Comparison of ENCODE assay signal across 10 cellular contexts in the genomic region with DNA sequence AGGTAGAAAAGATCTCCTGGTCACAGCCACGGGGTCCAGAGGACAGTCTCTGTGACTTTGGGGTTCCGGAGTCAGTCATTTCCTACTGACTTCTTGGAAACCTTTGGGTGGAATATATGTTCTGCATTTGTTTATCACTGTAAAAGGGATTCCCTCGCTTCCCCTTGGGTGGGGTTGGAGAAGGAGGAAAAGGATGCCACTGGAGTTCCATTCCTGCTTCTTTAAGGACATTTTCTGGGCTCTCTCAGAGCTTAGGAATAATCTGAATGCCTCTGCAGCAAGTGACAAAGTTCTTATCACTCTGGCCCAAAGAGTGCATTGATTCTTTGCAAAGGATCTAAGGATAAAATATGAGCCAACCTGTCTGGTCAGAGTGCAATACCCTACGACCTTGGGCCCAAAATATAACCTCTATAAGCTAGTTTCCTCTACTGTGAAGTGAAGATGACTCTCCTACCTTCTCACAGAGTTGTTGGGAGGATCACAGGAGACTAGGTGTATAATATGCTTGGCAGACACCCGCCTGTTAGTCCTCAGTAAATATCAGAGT. TPM values are rescaled to one million over a fixed set of nuclear protein-coding genes. Genes with fewer than 3 reads are reported as not detected.
A peak's percentile ranks its signal among the peaks of the same experiment; 100 is the strongest.
DNase-seq lines count a peak whose midpoint lies in the region; ATAC-seq and FAIRE-seq lines count a peak whose summit lies in the region.
"Had no signal": no experiment of that assay in that cellular context is flagged by ENCODE, and none has a peak within 500 bp of the region (broad histone marks: within the 10 kb centered on the region; RNA-seq: fewer than 3 reads in every experiment).

No MANE protein-coding gene starts in this region.

- no peak overlapping the region for H4K5ac ChIP-seq in mesendoderm (ENCODE audit: low read length)

- no peak overlapping the region for H3K23ac ChIP-seq in mesendoderm (ENCODE audit: low read length)

- peaks cover 100% of the 10 kb centered on the region for H3K4me1 Mint-ChIP-seq in activated CD4-positive, alpha-beta T cell treated with anti-CD3 and anti-CD28 coated beads, Interleukin-2, amount 10 ng/mL, durations not matched to agents 7 days and 5 days
- H3K4me1 Mint-ChIP-seq in activated naive CD8-positive, alpha-beta T cell (ENCODE audit: low read depth): peaks cover 98% of the 10 kb centered on the region

- H2BK120ac ChIP-seq in mesendoderm (ENCODE audit: low read depth, low read length): no peak overlapping the region

- H2BK5ac ChIP-seq in mesendoderm (ENCODE audit: low read length): no peak overlapping the region

- no peak overlapping the region for H4K8ac ChIP-seq in mesendoderm (ENCODE audit: low read depth, low read length)

- H3K9me3 Mint-ChIP-seq in activated CD4-positive, alpha-beta T cell treated with anti-CD3 and anti-CD28 coated beads, Interleukin-2, amount 10 ng/mL, durations not matched to agents 7 days and 5 days: no peaks in the 10 kb centered on the region
- no peaks in the 10 kb centered on the region for H3K9me3 Mint-ChIP-seq in activated naive CD8-positive, alpha-beta T cell (ENCODE audit: low read depth)

- H3K27me3 ChIP-seq in mesendoderm (ENCODE audit: insufficient read depth, low read length, poor library complexity): no peaks in the 10 kb centered on the region
- no peaks in the 10 kb centered on the region for H3K27me3 ChIP-seq in thymus (ENCODE audit: control insufficient read depth, insufficient read depth)

- FAIRE-seq in RCC 7860 (lab: Jason Lieb, UNC): no peak

- peak overlapping the region; percentile 81 for H3K4ac ChIP-seq in mesendoderm (ENCODE audit: low read depth, low read length)

- POLR2A ChIA-PET in activated CD4-positive, alpha-beta T cell treated with anti-CD3 and anti-CD28 coated beads, Interleukin-2, amount 10 ng/mL, durations not matched to agents 7 days and 5 days (lab: Charles Lee): interaction anchor here (0.6 to 1.0 kb wide), 3 partner anchors 12 to 102 kb away, joined by 3 to 4 read pairs (median 3); no protein-coding TSS in a partner anchor

- no peaks in the 10 kb centered on the region for H3K79me2 ChIP-seq in mesendoderm (ENCODE audit: control insufficient read depth, insufficient read depth, low read length)

- H3K27ac Mint-ChIP-seq in activated CD4-positive, alpha-beta T cell treated with anti-CD3 and anti-CD28 coated beads, Interleukin-2, amount 10 ng/mL, durations not matched to agents 7 days and 5 days: peak overlapping the region; percentile 90
- peak overlapping the region; percentile 98 for H3K27ac Mint-ChIP-seq in activated naive CD8-positive, alpha-beta T cell

- peaks cover 3% of the 10 kb centered on the region for H3K4me1 ChIP-seq in mesendoderm (ENCODE audit: control insufficient read depth, low read depth, low read length)
- peaks cover 65% of the 10 kb centered on the region for H3K4me1 ChIP-seq in thymus (ENCODE audit: control insufficient read depth, insufficient read depth, low read length)

- no peak overlapping the region for H3K4me2 ChIP-seq in mesendoderm (ENCODE audit: low read length)

- H3K18ac ChIP-seq in mesendoderm (ENCODE audit: low read length): peak overlapping the region; percentile 64

- CTCF ChIA-PET in activated CD4-positive, alpha-beta T cell treated with anti-CD3 and anti-CD28 coated beads, Interleukin-2, amount 10 ng/mL, durations not matched to agents 7 days and 5 days (lab: Charles Lee): interaction anchor here (1.1 to 5.7 kb wide), 4 partner anchors 10 to 81 kb away, joined by 3 to 39 read pairs (median 5); no protein-coding TSS in a partner anchor

- no peaks in the 10 kb centered on the region for H3K9me3 ChIP-seq in thymus (ENCODE audit: control insufficient read depth)
- H3K9me3 ChIP-seq: mucosa of descending colon had no signal

- no CpG with 5 or more reads among the region's 5 CpGs for WGBS in mesendoderm (ENCODE audit: extremely low coverage, insufficient coverage, low lambda C conversion rate)
- WGBS in thymus: 87% methylated on average over 5 of the region's 5 CpGs

- no peak for DNase-seq in activated CD4-positive, alpha-beta T cell treated with anti-CD3 and anti-CD28 coated beads, Interleukin-2, amount 10 ng/mL, durations not matched to agents 7 days and 5 days
- DNase-seq in activated CD4-positive, alpha-beta T cell treated with anti-CD3 and anti-CD28 coated beads for 48 hours: no peak
- DNase-seq in mesendoderm: no peak
- DNase-seq in RCC 7860 (ENCODE audit: low spot score): no peak
- DNase-seq: mucosa of descending colon had no signal

- peaks cover 81% of the 10 kb centered on the region for H3K36me3 Mint-ChIP-seq in activated CD4-positive, alpha-beta T cell treated with anti-CD3 and anti-CD28 coated beads, Interleukin-2, amount 10 ng/mL, durations not matched to agents 7 days and 5 days (ENCODE audit: low read depth)
- H3K36me3 Mint-ChIP-seq in activated naive CD8-positive, alpha-beta T cell: peaks cover 15% of the 10 kb centered on the region

- peak overlapping the region; percentile 18 for H3K56ac ChIP-seq in mesendoderm (ENCODE audit: low read length)

- H2AK5ac ChIP-seq in mesendoderm (ENCODE audit: low read length): no peak overlapping the region

- ATAC-seq in GM21528 (IDR thresholded peaks at IDR 0.05; ENCODE audit: low FRiP score, unreplicated experiment) (no peak), GM18517 (IDR thresholded peaks at IDR 0.05; ENCODE audit: unreplicated experiment) (no peak)

- H2BK15ac ChIP-seq in mesendoderm (replicated peaks; ENCODE audit: low read depth): no peak overlapping the region

- H3K27ac ChIP-seq in mesendoderm (ENCODE audit: low read depth, low read length) (no peak overlapping the region), thymus (ENCODE audit: low read depth) (peak overlapping the region; percentile 92)

- H3K36me3 ChIP-seq in mesendoderm (ENCODE audit: control insufficient read depth, insufficient read depth, low read length) (no peaks in the 10 kb centered on the region), thymus (ENCODE audit: control insufficient read depth, insufficient read depth) (peaks cover 3% of the 10 kb centered on the region)

- no peak overlapping the region for H3K9ac ChIP-seq in mesendoderm (ENCODE audit: low read length)

- H3K79me1 ChIP-seq in mesendoderm (ENCODE audit: low read length): no peaks in the 10 kb centered on the region

- H3K4me3 Mint-ChIP-seq in activated CD4-positive, alpha-beta T cell treated with anti-CD3 and anti-CD28 coated beads, Interleukin-2, amount 10 ng/mL, durations not matched to agents 7 days and 5 days: peak overlapping the region; percentile 67
- peak overlapping the region; percentile 77 for H3K4me3 Mint-ChIP-seq in activated naive CD8-positive, alpha-beta T cell

- H3K27me3 Mint-ChIP-seq in activated CD4-positive, alpha-beta T cell treated with anti-CD3 and anti-CD28 coated beads, Interleukin-2, amount 10 ng/mL, durations not matched to agents 7 days and 5 days: no peaks in the 10 kb centered on the region
- no peaks in the 10 kb centered on the region for H3K27me3 Mint-ChIP-seq in activated naive CD8-positive, alpha-beta T cell

- H3K4me3 ChIP-seq in mesendoderm (ENCODE audit: low read length) (no peak overlapping the region), thymus (ENCODE audit: low read length) (no peak overlapping the region)
- H3K4me3 ChIP-seq: mucosa of descending colon, SK-N-MC had no signal

RNA-seq across cellular contexts. Expression of a gene that starts 17.2 kb away (rescaled TPM):
- total RNA-seq in activated CD4-positive, alpha-beta T cell treated with anti-CD3 and anti-CD28 coated beads, Interleukin-2, amount 10 ng/mL, durations not matched to agents 7 days and 5 days: 100 to 1,000 TPM; 102 to 109 TPM
- 2.7 TPM for polyA plus RNA-seq in mesendoderm (2013, experiment 1 of 2)
- polyA plus RNA-seq in mesendoderm (2013, experiment 2 of 2): 2.8 TPM
- polyA plus RNA-seq in thymus: 31.5 TPM
